Comparison of ENCODE assay signal across 8 cellular contexts in the genomic region with DNA sequence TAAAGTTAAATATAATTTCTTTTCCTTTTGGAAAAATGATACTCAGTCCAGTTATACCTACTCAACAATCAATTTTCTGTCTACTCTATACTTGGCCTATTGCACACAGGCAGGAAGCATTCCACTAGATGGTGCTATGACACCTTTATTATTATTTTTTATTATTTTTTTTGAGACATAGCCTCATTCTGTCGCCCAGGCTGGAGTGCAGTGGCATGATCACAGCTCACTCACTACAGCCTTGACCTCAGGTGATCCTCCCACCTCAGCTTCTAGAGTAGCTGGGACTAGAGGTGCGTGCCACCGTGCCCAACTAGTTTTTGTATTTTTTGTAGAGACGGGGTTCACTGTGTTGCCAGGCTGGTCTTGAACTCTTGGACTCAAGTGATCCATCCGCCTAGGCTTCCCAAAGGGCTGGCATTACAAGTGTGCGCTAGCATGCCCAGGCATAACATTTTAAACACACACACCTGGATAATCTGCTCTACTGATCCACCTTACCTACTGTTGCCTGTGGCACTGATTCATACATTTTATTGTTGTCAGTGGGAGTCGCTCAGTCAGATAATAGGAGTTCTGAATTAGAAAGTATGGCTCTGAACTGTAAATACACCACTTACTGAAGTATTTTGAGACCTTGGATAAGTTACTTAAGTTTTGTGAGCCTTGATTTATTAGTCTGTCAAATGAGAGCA. TPM values are rescaled to one million over a fixed set of nuclear protein-coding genes. Genes with fewer than 3 reads are reported as not detected.
A peak's percentile ranks its signal among the peaks of the same experiment; 100 is the strongest.
DNase-seq lines count a peak whose midpoint lies in the region; ATAC-seq and TF ChIP-seq lines count a peak whose summit lies in the region.

No MANE protein-coding gene starts in this region.

- H3K4me3 ChIP-seq in left ventricle myocardium inferior (no peak overlapping the region), SU-DHL-6 (ENCODE audit: insufficient read depth, low read length, poor library complexity, severe bottlenecking) (no peak overlapping the region), fibroblast of mammary gland (ENCODE audit: control insufficient read depth, low read depth, low read length) (no peak overlapping the region), upper lobe of right lung (no peak overlapping the region), mesendoderm (ENCODE audit: low read length) (no peak overlapping the region)

- H3K4me3 Mint-ChIP-seq in mesothelial cell of epicardium, result no peak overlapping the region

- TF ChIP-seq CTCF in left ventricle myocardium inferior (IDR thresholded peaks at IDR 0.05; ENCODE audit: borderline replicate concordance) (peak; percentile 45), SU-DHL-6 (IDR thresholded peaks at IDR 0.05; ENCODE audit: insufficient read depth, low read length, poor library complexity, severe bottlenecking) (peak; percentile 43), fibroblast of mammary gland (conservative IDR thresholded peaks at IDR 0.05; ENCODE audit: control insufficient read depth, insufficient read depth, low read depth, low read length) (peak; percentile 60), upper lobe of right lung (IDR thresholded peaks at IDR 0.05) (peak; percentile 47), mesothelial cell of epicardium (IDR thresholded peaks at IDR 0.05; ENCODE audit: unreplicated experiment) (no peak)

- no peak overlapping the region for H2BK5ac ChIP-seq in mesendoderm (ENCODE audit: low read length)

- H4K8ac ChIP-seq in mesendoderm (ENCODE audit: low read depth, low read length), result no peak overlapping the region

- no peaks in the 10 kb centered on the region for H3K79me1 ChIP-seq in mesendoderm (ENCODE audit: low read length)

- H3K36me3 Mint-ChIP-seq in mesothelial cell of epicardium, result peaks cover 45% of the 10 kb centered on the region

- H3K27ac ChIP-seq in left ventricle myocardium inferior (replicated peaks) (no peak overlapping the region), SU-DHL-6 (ENCODE audit: low read depth, low read length) (no peak overlapping the region), upper lobe of right lung (no peak overlapping the region), mesendoderm (ENCODE audit: low read depth, low read length) (no peak overlapping the region)

- H3K4me2 ChIP-seq in SU-DHL-6 (ENCODE audit: low read depth, low read length, poor library complexity, severe bottlenecking) (no peak overlapping the region), mesendoderm (ENCODE audit: low read length) (no peak overlapping the region)

- H3K56ac ChIP-seq in mesendoderm (ENCODE audit: low read length), result no peak overlapping the region

- no peak overlapping the region for H2BK15ac ChIP-seq in mesendoderm (replicated peaks; ENCODE audit: low read depth)

- H3K4ac ChIP-seq in mesendoderm (ENCODE audit: low read depth, low read length), result no peak overlapping the region

- no peaks in the 10 kb centered on the region for H3K9me3 ChIP-seq in left ventricle myocardium inferior (replicated peaks)
- no peaks in the 10 kb centered on the region for H3K9me3 ChIP-seq in SU-DHL-6 (ENCODE audit: insufficient read depth, low read length)
- H3K9me3 ChIP-seq in upper lobe of right lung, result no peaks in the 10 kb centered on the region

- H3K4me1 Mint-ChIP-seq in mesothelial cell of epicardium, result peaks cover 1% of the 10 kb centered on the region

- no CpG with 5 or more reads among the region's 7 CpGs for WGBS in mesendoderm (ENCODE audit: extremely low coverage, insufficient coverage, low lambda C conversion rate)

- DNase-seq in left ventricle myocardium inferior (no peak), Right ventricle myocardium inferior (ENCODE audit: missing footprints) (no peak), fibroblast of mammary gland (ENCODE audit: low read depth) (peak; percentile 26), upper lobe of right lung (no peak), mesendoderm (no peak), NCI-H2081 (lab: John Stamatoyannopoulos, UW) (no peak), mesothelial cell of epicardium (ENCODE audit: low spot score in 2 of 2, unreplicated experiment in 2 of 2) (no peak)

- peaks cover 6% of the 10 kb centered on the region for H3K4me1 ChIP-seq in left ventricle myocardium inferior
- H3K4me1 ChIP-seq in upper lobe of right lung, result no peaks in the 10 kb centered on the region
- H3K4me1 ChIP-seq in mesendoderm (ENCODE audit: control insufficient read depth, low read depth, low read length), result no peaks in the 10 kb centered on the region

- H4K5ac ChIP-seq in mesendoderm (ENCODE audit: low read length), result no peak overlapping the region

- H3K79me2 ChIP-seq in SU-DHL-6 (ENCODE audit: insufficient read depth, low read length), result no peaks in the 10 kb centered on the region
- no peaks in the 10 kb centered on the region for H3K79me2 ChIP-seq in mesendoderm (ENCODE audit: control insufficient read depth, insufficient read depth, low read length)

- H3K36me3 ChIP-seq in left ventricle myocardium inferior, result peaks cover 100% of the 10 kb centered on the region
- peaks cover 25% of the 10 kb centered on the region; the same call in 1 of the 2 replicates for H3K36me3 ChIP-seq in SU-DHL-6 (ENCODE audit: low read length)
- H3K36me3 ChIP-seq in upper lobe of right lung, result peaks cover 100% of the 10 kb centered on the region
- H3K36me3 ChIP-seq in mesendoderm (ENCODE audit: control insufficient read depth, insufficient read depth, low read length), result peaks cover 3% of the 10 kb centered on the region

- H2AK5ac ChIP-seq in mesendoderm (ENCODE audit: low read length), result no peak overlapping the region

- intact Hi-C loops in left ventricle myocardium inferior (cut with micrococcal nuclease) (no loop called here), Right ventricle myocardium inferior (cut with DNase I) (loop anchor here (10.0 kb wide), 1 partner anchor 62 kb away; no protein-coding TSS in a partner anchor), upper lobe of right lung (cut with DNase I) (no loop called here)

- no peaks in the 10 kb centered on the region for H3F3A ChIP-seq in SU-DHL-6 (ENCODE audit: insufficient read depth)

- no peaks in the 10 kb centered on the region for H3K9me2 ChIP-seq in SU-DHL-6 (replicated peaks; ENCODE audit: insufficient read depth, low read length)

- H3K18ac ChIP-seq in mesendoderm (ENCODE audit: low read length), result no peak overlapping the region

- no peaks in the 10 kb centered on the region for H3K27me3 Mint-ChIP-seq in mesothelial cell of epicardium (ENCODE audit: low read depth)

- H3K23ac ChIP-seq in mesendoderm (ENCODE audit: low read length), result no peak overlapping the region

- no peaks in the 10 kb centered on the region for H4K20me1 ChIP-seq in SU-DHL-6 (ENCODE audit: low read depth, low read length)

- H3K27ac Mint-ChIP-seq in mesothelial cell of epicardium, result no peak overlapping the region

- H3K9me3 Mint-ChIP-seq in mesothelial cell of epicardium, result no peaks in the 10 kb centered on the region

- no peak overlapping the region for H3K9ac ChIP-seq in SU-DHL-6 (ENCODE audit: low read length)
- no peak overlapping the region for H3K9ac ChIP-seq in mesendoderm (ENCODE audit: low read length)

- no peaks in the 10 kb centered on the region for H3K27me3 ChIP-seq in left ventricle myocardium inferior (ENCODE audit: low read depth)
- no peaks in the 10 kb centered on the region for H3K27me3 ChIP-seq in SU-DHL-6 (ENCODE audit: low read length)
- no peaks in the 10 kb centered on the region for H3K27me3 ChIP-seq in upper lobe of right lung
- no peaks in the 10 kb centered on the region for H3K27me3 ChIP-seq in mesendoderm (ENCODE audit: insufficient read depth, low read length, poor library complexity)

- no peak overlapping the region for H2BK120ac ChIP-seq in mesendoderm (ENCODE audit: low read depth, low read length)

- ATAC-seq in Right ventricle myocardium inferior (no peak), upper lobe of right lung (no peak)

- no peak overlapping the region for H2AFZ ChIP-seq in SU-DHL-6 (ENCODE audit: low read depth, low read length, severe bottlenecking)

RNA-seq across cellular contexts. Expression of gene EIF3J, which starts 56.2 kb away (rescaled TPM):
- 83.5 TPM for total RNA-seq in left ventricle myocardium inferior
- 104 TPM for total RNA-seq in Right ventricle myocardium inferior
- 52.9 TPM for total RNA-seq in upper lobe of right lung
- 74.9 TPM for polyA plus RNA-seq in mesendoderm (2013, experiment 1 of 2)
- 75.2 TPM for polyA plus RNA-seq in mesendoderm (2013, experiment 2 of 2)
- total RNA-seq in mesothelial cell of epicardium, result 75.7 to 80.2 TPM (median 77.8 TPM) in 3 replicates
